ENCODE assay signal across 20 cellular contexts in genomic region chr15:101781927-101782326, GRCh38. TPM values are rescaled to one million over a fixed set of nuclear protein-coding genes. Genes with fewer than 3 reads are reported as not detected.
"Had no signal": no experiment of that assay in that cellular context is flagged by ENCODE, and none has a peak within 500 bp of the region (broad histone marks: within the 10 kb centered on the region; RNA-seq: fewer than 3 reads in every experiment).

No MANE protein-coding gene starts in this region.

- H3K4me1 ChIP-seq: heart right ventricle, testis, uterus had no signal

- H3K36me3 ChIP-seq: cardiac muscle cell, heart right ventricle, stomach, uterus had no signal

- H3K27ac ChIP-seq: cardiac muscle cell, heart right ventricle, stomach, testis, uterus had no signal

- H3K9me3 ChIP-seq: heart right ventricle, stomach, testis, uterus had no signal

- DNase-seq: activated CD4-positive, alpha-beta T cell treated with anti-CD3 and anti-CD28 coated beads, Interleukin-2, amount 50 U/mL, for 48 hours; activated CD4-positive, CD25-positive, alpha-beta regulatory T cell treated with anti-CD3 and anti-CD28 coated beads, Interleukin-2, amount 50 U/mL, for 72 hours; activated naive CD4-positive, alpha-beta T cell treated with anti-CD3 and anti-CD28 coated beads for 36 hours; heart right ventricle; stomach; T1000; testis; uterus had no signal

- ATAC-seq: heart right ventricle, left lobe of liver, sciatic nerve had no signal

- H3K27me3 ChIP-seq: testis, uterus had no signal

- FAIRE-seq: frontal cortex, keratinocyte had no signal

- H3K4me3 ChIP-seq: cardiac muscle cell, heart right ventricle, stomach, testis, uterus had no signal

RNA-seq across cellular contexts. Expression of gene OR4F6, which starts 21.4 kb away (rescaled TPM):
- total RNA-seq: activated naive CD4-positive, alpha-beta T cell treated with anti-CD3 and anti-CD28 coated beads for 36 hours; activated T-helper 2 cell treated with anti-CD3 and anti-CD28 coated beads, Interferon-gamma antibody, Interleukin-2, Interleukin-4, amounts not matched to agents 10 μg/mL and 5 μg/mL and 100 μg/mL, durations not matched to agents 14 hours and 24 hours and 36 hours; cardiac muscle cell; dermis microvascular lymphatic vessel endothelial cell; epithelial cell of proximal tubule; frontal cortex; heart right ventricle; left lobe of liver; lung microvascular endothelial cell; neural crest cell; osteocyte; sciatic nerve; stomach; testis; uterus had no signal
- polyA plus RNA-seq: adipose tissue, cardiac muscle cell, heart right ventricle, keratinocyte, stomach had no signal

RNA-seq across cellular contexts. Expression of gene OR4F15, which starts 30.1 kb away (rescaled TPM):
- total RNA-seq: activated naive CD4-positive, alpha-beta T cell treated with anti-CD3 and anti-CD28 coated beads for 36 hours; activated T-helper 2 cell treated with anti-CD3 and anti-CD28 coated beads, Interferon-gamma antibody, Interleukin-2, Interleukin-4, amounts not matched to agents 10 μg/mL and 5 μg/mL and 100 μg/mL, durations not matched to agents 14 hours and 24 hours and 36 hours; cardiac muscle cell; dermis microvascular lymphatic vessel endothelial cell; epithelial cell of proximal tubule; heart right ventricle; left lobe of liver; lung microvascular endothelial cell; neural crest cell; osteocyte; sciatic nerve; stomach; testis; uterus had no signal
- polyA plus RNA-seq: adipose tissue, cardiac muscle cell, heart right ventricle, keratinocyte, stomach had no signal
